7 cellular contexts compared by ENCODE assay signal in genomic region chr18:22349317-22349898, GRCh38.
DNase-seq lines count a peak whose midpoint lies in the region; ATAC-seq and TF ChIP-seq lines count a peak whose summit lies in the region.

No MANE protein-coding gene starts in this region.

- WGBS in mesenchymal stem cell, result 61% methylated on average over 6 of the region's 11 CpGs
- 42% methylated on average over 11 of the region's 11 CpGs for WGBS in suprapubic skin

- TF ChIP-seq EP300 in suprapubic skin (IDR thresholded peaks at IDR 0.05), result no peak

- H2AK5ac ChIP-seq in mesenchymal stem cell (ENCODE audit: low read length, severe bottlenecking), result no peak overlapping the region

- POLR2A ChIA-PET in RWPE1 (lab: Yijun Ruan, JAX; ENCODE audit: low non-redundant PET), result no interaction called here

- peak overlapping the region; percentile 93 for H3K4me2 ChIP-seq in mesenchymal stem cell (ENCODE audit: low read length, poor library complexity, severe bottlenecking)

- peak overlapping the region in 1 of 2 experiments; percentile 87 for H2BK12ac ChIP-seq in mesenchymal stem cell (ENCODE audit: low read length in 2 of 2)

- ATAC-seq in HG02885 (IDR thresholded peaks at IDR 0.05; ENCODE audit: poor library complexity, unreplicated experiment), result no peak

- peak overlapping the region in 1 of 2 experiments; percentile 86 for H3K4ac ChIP-seq in mesenchymal stem cell (ENCODE audit: low read depth in 1 of 2, low read length in 2 of 2)

- H3K9ac ChIP-seq in colonic mucosa (ENCODE audit: low read depth in 2 of 2, low read length in 2 of 2) (peak overlapping the region in 1 of 2 donors; percentile 70), mesenchymal stem cell (ENCODE audit: low read length) (peak overlapping the region; percentile 66)

- H2AFZ ChIP-seq in mesenchymal stem cell (ENCODE audit: low read depth, low read length), result peak overlapping the region; percentile 36

- no peak overlapping the region for H2BK15ac ChIP-seq in mesenchymal stem cell (ENCODE audit: low read depth, poor library complexity, severe bottlenecking)

- H3K9me3 ChIP-seq in colonic mucosa (no peaks in the 10 kb centered on the region), mesenchymal stem cell (ENCODE audit: control insufficient read depth, low read length) (no peaks in the 10 kb centered on the region), suprapubic skin (no peaks in the 10 kb centered on the region)

- peak overlapping the region in 1 of 2 experiments; percentile 97 for H3K18ac ChIP-seq in mesenchymal stem cell (ENCODE audit: low read depth in 1 of 2, low read length in 2 of 2)

- H3K36me3 ChIP-seq in colonic mucosa, result no peaks in the 10 kb centered on the region
- H3K36me3 ChIP-seq in mesenchymal stem cell (ENCODE audit: control insufficient read depth in 1 of 2, insufficient read depth in 2 of 2, low read depth in 1 of 2, low read length in 2 of 2), result no peaks in the 10 kb centered on the region
- no peaks in the 10 kb centered on the region for H3K36me3 ChIP-seq in suprapubic skin

- peak overlapping the region in 1 of 2 experiments; percentile 26 for H3K14ac ChIP-seq in mesenchymal stem cell (ENCODE audit: low read length in 2 of 2)

- intact Hi-C loops in colonic mucosa (cut with DNase I), result loop anchor here (5.0 to 10.0 kb wide), 2 partner anchors 105 to 177 kb away; no protein-coding TSS in a partner anchor

- DNase-seq in RWPE1 (ENCODE audit: low spot score), result no peak
- no peak for DNase-seq in colonic mucosa
- peak; percentile 29 for DNase-seq in mesenchymal stem cell
- DNase-seq in suprapubic skin (ENCODE audit: low spot score in 2 of 2), result no peak
- no peak for DNase-seq in SKM-1 (lab: John Stamatoyannopoulos, UW; ENCODE audit: unreplicated experiment)
- no peak for DNase-seq in NCI-H1417 treated with DMSO at 0.1 percent for 48 hours (lab: John Stamatoyannopoulos, UW)

- TF ChIP-seq CTCF in RWPE1 (conservative IDR thresholded peaks at IDR 0.05; ENCODE audit: low read depth) (no peak), colonic mucosa (IDR thresholded peaks at IDR 0.05) (no peak), suprapubic skin (IDR thresholded peaks at IDR 0.05) (no peak)

- H3K79me1 ChIP-seq in mesenchymal stem cell (replicated peaks; ENCODE audit: low read length, poor library complexity, severe bottlenecking), result no peaks in the 10 kb centered on the region

- no peak overlapping the region for H2BK120ac ChIP-seq in mesenchymal stem cell (ENCODE audit: low read depth, low read length)

- H3K4me1 ChIP-seq in colonic mucosa (no peaks in the 10 kb centered on the region), mesenchymal stem cell (ENCODE audit: control insufficient read depth, insufficient read depth, low read depth, low read length) (peaks cover 15% of the 10 kb centered on the region), suprapubic skin (peaks cover 30% of the 10 kb centered on the region)

- no peak overlapping the region for H2BK5ac ChIP-seq in mesenchymal stem cell (ENCODE audit: low read depth, low read length, poor library complexity, severe bottlenecking)

- H4K91ac ChIP-seq in mesenchymal stem cell (ENCODE audit: low read length), result no peak overlapping the region

- CTCF ChIA-PET in RWPE1 (lab: Yijun Ruan, JAX), result no interaction called here

- H3K27me3 ChIP-seq in colonic mucosa, result no peaks in the 10 kb centered on the region
- H3K27me3 ChIP-seq in mesenchymal stem cell (ENCODE audit: control insufficient read depth in 1 of 2, insufficient read depth in 1 of 2, low read length in 2 of 2), result peaks cover 30 to 53% of the 10 kb centered on the region in 2 experiments
- peaks cover 37% of the 10 kb centered on the region for H3K27me3 ChIP-seq in suprapubic skin

- no peak overlapping the region for H3K23ac ChIP-seq in mesenchymal stem cell (ENCODE audit: low read length in 2 of 2)

- peak overlapping the region; percentile 88 for H4K8ac ChIP-seq in mesenchymal stem cell (ENCODE audit: low read length)

- H3K4me3 ChIP-seq in colonic mucosa (peak overlapping the region; percentile 45), mesenchymal stem cell (ENCODE audit: insufficient read depth in 1 of 2, low read depth in 1 of 2, low read length in 2 of 2) (peak overlapping the region in 1 of 2 experiments; percentile 79), suprapubic skin (peak overlapping the region; percentile 50)

- H3K27ac ChIP-seq in RWPE1 (peak overlapping the region; percentile 81), colonic mucosa (no peak overlapping the region), mesenchymal stem cell (ENCODE audit: low read length, poor library complexity, severe bottlenecking) (no peak overlapping the region), suprapubic skin (peak overlapping the region; percentile 61)

- no peak for TF ChIP-seq POLR2A in suprapubic skin (IDR thresholded peaks at IDR 0.05)

Comparison
In these comparisons a context has a peak if more than half of its experiments do, and no peak if none do; other contexts are left out.
1. H3K27ac ChIP-seq: peak in RWPE1 (single experiment) and suprapubic skin (single experiment); none in colonic mucosa (single experiment) and mesenchymal stem cell (single experiment).